In genomic region chr7:149188637-149189259, GRCh38 we compare ENCODE assay signal across 17 cellular contexts.
"Had no signal": no experiment of that assay in that cellular context is flagged by ENCODE, and none has a peak within 500 bp of the region (broad histone marks: within the 10 kb centered on the region; RNA-seq: fewer than 3 reads in every experiment).

No MANE protein-coding gene starts in this region.

- DNase-seq: activated CD4-positive, alpha-beta memory T cell treated with anti-CD3 and anti-CD28 coated beads for 36 hours; activated CD4-positive, alpha-beta T cell treated with anti-CD3 and anti-CD28 coated beads for 36 hours; activated effector memory CD4-positive, alpha-beta T cell treated with Interleukin-2 at 50 U/mL for 16 hours; activated T-cell treated with anti-CD3 and anti-CD28 coated beads, Interleukin-2, amount 50 U/mL, for 4 hours; amygdala; central memory CD4-positive, alpha-beta T cell; effector CD4-positive, alpha-beta T cell; esophagus squamous epithelium; hypothalamus; nephron progenitor cell; T-cell; T1000 had no signal

- H3K4me1 Mint-ChIP-seq: brain had no signal

- H3K4me1 ChIP-seq: esophagus squamous epithelium, prostate gland had no signal

- H3K27ac ChIP-seq: coronary artery, esophagus squamous epithelium, prostate gland had no signal

- H3K27me3 Mint-ChIP-seq: activated CD4-positive, alpha-beta memory T cell treated with anti-CD3 and anti-CD28 coated beads for 36 hours; activated CD4-positive, alpha-beta T cell treated with anti-CD3 and anti-CD28 coated beads for 36 hours; stimulated activated memory B cell treated with anti-CD40 and anti-IgM and Interleukin-4, amounts not matched to agents 10 μg/mL and 1 μg/mL and 100 μg/mL, for 72 hours; T-cell had no signal

- H3K9me3 Mint-ChIP-seq: activated CD4-positive, alpha-beta memory T cell treated with anti-CD3 and anti-CD28 coated beads for 36 hours; activated naive CD4-positive, alpha-beta T cell treated with anti-CD3 and anti-CD28 coated beads, Interleukin-2, amount 50 U/mL, for 72 hours; activated T-cell treated with anti-CD3 and anti-CD28 coated beads, Interleukin-2, amount 50 U/mL, for 4 hours; nephron progenitor cell; stimulated activated memory B cell treated with anti-CD40 and anti-IgM and Interleukin-4, amounts not matched to agents 10 μg/mL and 1 μg/mL and 100 μg/mL, for 72 hours; T-cell had no signal

- H3K36me3 ChIP-seq: esophagus squamous epithelium, prostate gland had no signal

- H3K4me3 Mint-ChIP-seq: activated CD4-positive, alpha-beta memory T cell treated with anti-CD3 and anti-CD28 coated beads for 36 hours; activated CD4-positive, alpha-beta T cell treated with anti-CD3 and anti-CD28 coated beads for 36 hours; activated T-cell treated with anti-CD3 and anti-CD28 coated beads, Interleukin-2, amount 50 U/mL, for 4 hours; nephron progenitor cell; stimulated activated memory B cell treated with anti-CD40 and anti-IgM and Interleukin-4, amounts not matched to agents 10 μg/mL and 1 μg/mL and 100 μg/mL, for 72 hours; T-cell had no signal

- H3K27ac Mint-ChIP-seq: activated CD4-positive, alpha-beta memory T cell treated with anti-CD3 and anti-CD28 coated beads for 36 hours; activated CD4-positive, alpha-beta T cell treated with anti-CD3 and anti-CD28 coated beads for 36 hours; activated naive CD4-positive, alpha-beta T cell treated with anti-CD3 and anti-CD28 coated beads, Interleukin-2, amount 50 U/mL, for 72 hours; brain; stimulated activated memory B cell treated with anti-CD40 and anti-IgM and Interleukin-4, amounts not matched to agents 10 μg/mL and 1 μg/mL and 100 μg/mL, for 72 hours; T-cell had no signal

- H3K36me3 Mint-ChIP-seq: activated CD4-positive, alpha-beta memory T cell treated with anti-CD3 and anti-CD28 coated beads for 36 hours; activated naive CD4-positive, alpha-beta T cell treated with anti-CD3 and anti-CD28 coated beads, Interleukin-2, amount 50 U/mL, for 72 hours; brain; stimulated activated memory B cell treated with anti-CD40 and anti-IgM and Interleukin-4, amounts not matched to agents 10 μg/mL and 1 μg/mL and 100 μg/mL, for 72 hours; T-cell had no signal

- ATAC-seq: activated CD4-positive, alpha-beta T cell treated with anti-CD3 and anti-CD28 coated beads for 36 hours; activated naive CD4-positive, alpha-beta T cell treated with anti-CD3 and anti-CD28 coated beads, Interleukin-2, amount 50 U/mL, for 72 hours; activated T-cell treated with anti-CD3 and anti-CD28 coated beads, Interleukin-2, amount 50 U/mL, for 4 hours; stimulated activated memory B cell treated with anti-CD40 and anti-IgM and Interleukin-4, amounts not matched to agents 10 μg/mL and 1 μg/mL and 100 μg/mL, for 72 hours; T-cell had no signal

- H3K4me3 ChIP-seq: coronary artery, esophagus squamous epithelium, prostate gland had no signal

- H3K9me3 ChIP-seq: esophagus squamous epithelium, prostate gland had no signal

- H3K27me3 ChIP-seq: esophagus squamous epithelium had no signal
